12 cellular contexts compared by ENCODE assay signal in genomic region chr5:62206150-62206829, GRCh38.
A peak's percentile ranks its signal among the peaks of the same experiment; 100 is the strongest.
DNase-seq lines count a peak whose midpoint lies in the region; FAIRE-seq and TF ChIP-seq lines count a peak whose summit lies in the region.
"Had no signal": no experiment of that assay in that cellular context is flagged by ENCODE, and none has a peak within 500 bp of the region (broad histone marks: within the 10 kb centered on the region; RNA-seq: fewer than 3 reads in every experiment).

No MANE protein-coding gene starts in this region.

- H3K9ac ChIP-seq in keratinocyte (ENCODE audit: control insufficient read depth, extremely low read depth, insufficient read depth, low read length) = no peak overlapping the region

- no peak overlapping the region for H2AFZ ChIP-seq in keratinocyte (ENCODE audit: control insufficient read depth, low read length)

- TF ChIP-seq POLR2A in spleen (IDR thresholded peaks at IDR 0.05) = no peak

- no peaks in the 10 kb centered on the region for H3K27me3 ChIP-seq in keratinocyte (ENCODE audit: control insufficient read depth, extremely low read depth, insufficient read depth, low read length)
- H3K27me3 ChIP-seq in spleen (replicated peaks in 1 of 7) = peaks cover 0 to 8% (median 0%) of the 10 kb centered on the region in 7 donors

- no peaks in the 10 kb centered on the region for H3K79me2 ChIP-seq in keratinocyte (ENCODE audit: control insufficient read depth, insufficient read depth, low read length)

- FAIRE-seq in keratinocyte (lab: Jason Lieb, UNC) = no peak

- CTCF ChIA-PET in activated naive CD4-positive, alpha-beta T cell treated with anti-CD3 and anti-CD28 coated beads for 36 hours (lab: Charles Lee) = no interaction called here

- 65 to 78% (median 71%) methylated on average over 9 of the region's 9 CpGs for WGBS in spleen, 5 donors

- DNase-seq in D341Med (ENCODE audit: low spot score) (peak; percentile 39), HPDE6-E6E7 (ENCODE audit: extremely low spot score) (peak; percentile 21), keratinocyte (ENCODE audit: low read depth, low spot score) (no peak), NCI-H510A treated with DMSO at 0.1 percent for 48 hours (lab: John Stamatoyannopoulos, UW) (no peak), spleen (no peak), CD14-positive monocyte (ENCODE audit: low spot score) (no peak)
- no peak for DNase-seq in activated naive CD4-positive, alpha-beta T cell treated with anti-CD3 and anti-CD28 coated beads for 36 hours
- DNase-seq: NCI-H2107, T-helper 17 cell had no signal

- peaks cover 10% of the 10 kb centered on the region for H3K27me3 Mint-ChIP-seq in activated naive CD4-positive, alpha-beta T cell treated with anti-CD3 and anti-CD28 coated beads for 36 hours (ENCODE audit: low read depth)
- H3K27me3 Mint-ChIP-seq in CD14-positive monocyte (ENCODE audit: low read depth in 3 of 3) = peaks cover 0 to 4% (median 1%) of the 10 kb centered on the region in 3 donors
- H3K27me3 Mint-ChIP-seq: dendritic cell treated with granulocyte-macrophage colony-stimulating factor and Interleukin-4, amounts not matched to agents 40 ng/mL and 50 ng/mL, for 4 days had no signal

- no peaks in the 10 kb centered on the region for H3K9me3 Mint-ChIP-seq in activated naive CD4-positive, alpha-beta T cell treated with anti-CD3 and anti-CD28 coated beads for 36 hours
- H3K9me3 Mint-ChIP-seq in CD14-positive monocyte = peaks cover 0 to 2% (median 0%) of the 10 kb centered on the region in 7 donors
- H3K9me3 Mint-ChIP-seq: activated T-helper 1 cell treated with anti-CD3 and anti-CD28 coated beads, Interleukin-12 subunit alpha, Interleukin-12 subunit beta, Interleukin-2, Interleukin-4 antibody, amounts not matched to agents 30 ng/mL and 10 ng/mL and 1 ng/mL, durations not matched to agents 14 hours and 24 hours and 36 hours; dendritic cell treated with granulocyte-macrophage colony-stimulating factor and Interleukin-4, amounts not matched to agents 40 ng/mL and 50 ng/mL, for 4 days had no signal

- no peak overlapping the region for H3K4me2 ChIP-seq in keratinocyte (ENCODE audit: control insufficient read depth, extremely low read depth, insufficient read depth, low read depth, low read length)

- no peaks in the 10 kb centered on the region for H3K36me3 Mint-ChIP-seq in activated naive CD4-positive, alpha-beta T cell treated with anti-CD3 and anti-CD28 coated beads for 36 hours (ENCODE audit: low read depth)
- H3K36me3 Mint-ChIP-seq in CD14-positive monocyte = no peaks in the 10 kb centered on the region

- H3K4me3 ChIP-seq in keratinocyte (ENCODE audit: control insufficient read depth in 2 of 3, extremely low read depth in 1 of 3, insufficient read depth in 2 of 3, low read depth in 1 of 3, low read length in 3 of 3) = no peak overlapping the region
- H3K4me3 ChIP-seq in spleen = no peak overlapping the region

- H3K9me3 ChIP-seq in keratinocyte (ENCODE audit: control insufficient read depth, low read depth, low read length) (no peaks in the 10 kb centered on the region), spleen (no peaks in the 10 kb centered on the region)

- no peak overlapping the region for H3K27ac Mint-ChIP-seq in activated naive CD4-positive, alpha-beta T cell treated with anti-CD3 and anti-CD28 coated beads for 36 hours
- H3K27ac Mint-ChIP-seq in CD14-positive monocyte = peak overlapping the region in 1 of 7 donors; percentile 21
- H3K27ac Mint-ChIP-seq: activated T-helper 1 cell treated with anti-CD3 and anti-CD28 coated beads, Interleukin-12 subunit alpha, Interleukin-12 subunit beta, Interleukin-2, Interleukin-4 antibody, amounts not matched to agents 30 ng/mL and 10 ng/mL and 1 ng/mL, durations not matched to agents 14 hours and 24 hours and 36 hours; dendritic cell treated with granulocyte-macrophage colony-stimulating factor and Interleukin-4, amounts not matched to agents 40 ng/mL and 50 ng/mL, for 4 days; T-helper 17 cell had no signal

- dilution Hi-C loops in keratinocyte (cut with MboI; ENCODE audit: extremely low pct_ligation_motif_present, low sequenced_read_pairs) = no loop called here

- no peak overlapping the region for H3K4me3 Mint-ChIP-seq in activated naive CD4-positive, alpha-beta T cell treated with anti-CD3 and anti-CD28 coated beads for 36 hours
- H3K4me3 Mint-ChIP-seq in CD14-positive monocyte = no peak overlapping the region
- H3K4me3 Mint-ChIP-seq: activated T-helper 1 cell treated with anti-CD3 and anti-CD28 coated beads, Interleukin-12 subunit alpha, Interleukin-12 subunit beta, Interleukin-2, Interleukin-4 antibody, amounts not matched to agents 30 ng/mL and 10 ng/mL and 1 ng/mL, durations not matched to agents 14 hours and 24 hours and 36 hours; dendritic cell treated with granulocyte-macrophage colony-stimulating factor and Interleukin-4, amounts not matched to agents 40 ng/mL and 50 ng/mL, for 4 days; T-helper 17 cell had no signal

- no peaks in the 10 kb centered on the region for H4K20me1 ChIP-seq in keratinocyte (ENCODE audit: control insufficient read depth, extremely low read depth, insufficient read depth, low read length)

- H3K4me1 ChIP-seq in keratinocyte (ENCODE audit: control insufficient read depth, extremely low read depth, insufficient read depth, low read length) (no peaks in the 10 kb centered on the region), spleen (no peaks in the 10 kb centered on the region)

- H3K36me3 ChIP-seq in keratinocyte (ENCODE audit: control insufficient read depth in 2 of 2, extremely low read depth in 1 of 2, insufficient read depth in 2 of 2, low read length in 2 of 2) = no peaks in the 10 kb centered on the region
- no peaks in the 10 kb centered on the region for H3K36me3 ChIP-seq in spleen

- no peaks in the 10 kb centered on the region for H3K9me1 ChIP-seq in keratinocyte (ENCODE audit: control insufficient read depth, extremely low read depth, insufficient read depth, low read length)

- intact Hi-C loops in spleen (cut with DNase I; ENCODE audit: low total_unique reads) = no loop called here
- intact Hi-C loops in activated naive CD4-positive, alpha-beta T cell treated with anti-CD3 and anti-CD28 coated beads for 36 hours (cut with micrococcal nuclease) = no loop called here
- intact Hi-C loops in CD14-positive monocyte (cut with micrococcal nuclease) = no loop called here

- H3K4me1 Mint-ChIP-seq in activated naive CD4-positive, alpha-beta T cell treated with anti-CD3 and anti-CD28 coated beads for 36 hours (ENCODE audit: low read depth) = no peaks in the 10 kb centered on the region
- no peaks in the 10 kb centered on the region for H3K4me1 Mint-ChIP-seq in CD14-positive monocyte

- TF ChIP-seq CTCF in VCaP (conservative IDR thresholded peaks at IDR 0.05) (peak; percentile 44; the same call in 1 of the 2 replicates), keratinocyte (optimal IDR thresholded peaks at IDR 0.05 in 1 of 3, IDR thresholded peaks at IDR 0.05 in 1 of 3, conservative IDR thresholded peaks at IDR 0.05 in 1 of 3; ENCODE audit: extremely low read depth in 1 of 3, insufficient read depth in 2 of 3, low read length in 3 of 3) (peak; percentile 17 to 59 (median 44)), spleen (IDR thresholded peaks at IDR 0.05 in 8 of 11, conservative IDR thresholded peaks at IDR 0.05 in 3 of 11) (no peak), CD14-positive monocyte (IDR thresholded peaks at IDR 0.05) (no peak)

- no peak overlapping the region for H3K27ac ChIP-seq in VCaP
- H3K27ac ChIP-seq in keratinocyte (ENCODE audit: control insufficient read depth, insufficient read depth, low read length) = no peak overlapping the region
- no peak overlapping the region for H3K27ac ChIP-seq in spleen

Comparison
In these comparisons a context has a peak if more than half of its experiments do, and no peak if none do; other contexts are left out.
1. DNase-seq: peak in D341Med (single experiment) and HPDE6-E6E7 (single experiment); none in keratinocyte (single experiment), NCI-H510A treated with DMSO at 0.1 percent for 48 hours (single experiment), spleen (single experiment), activated naive CD4-positive, alpha-beta T cell treated with anti-CD3 and anti-CD28 coated beads for 36 hours (single experiment) and CD14-positive monocyte (single experiment).
2. CTCF ChIP-seq: peak in VCaP (single experiment) and keratinocyte (3 of 3); none in spleen (0 of 11) and CD14-positive monocyte (single experiment).